Comparison of ENCODE assay signal across 9 cellular contexts in genomic region chr2:230924470-230925341, GRCh38. TPM values are rescaled to one million over a fixed set of nuclear protein-coding genes. Genes with fewer than 3 reads are reported as not detected.
DNase-seq lines count a peak whose midpoint lies in the region; ATAC-seq and TF ChIP-seq lines count a peak whose summit lies in the region.
"Had no signal": no experiment of that assay in that cellular context is flagged by ENCODE, and none has a peak within 500 bp of the region (broad histone marks: within the 10 kb centered on the region; RNA-seq: fewer than 3 reads in every experiment).

Gene GPR55, minus strand, starts transcription at chr2:230925242. Its CDS starts 14,280 bp downstream, at chr2:230910962.

- H3K14ac ChIP-seq in neuronal stem cell (ENCODE audit: low read length) = no peak within 1 kb of the TSS

- intact Hi-C loops in Panc1 (cut with micrococcal nuclease; ENCODE audit: unreplicated experiment) = no loop called here

- H2BK15ac ChIP-seq in neuronal stem cell (ENCODE audit: low read length) = peak within 1 kb of the TSS; percentile 5

- peak within 1 kb of the TSS; percentile 88 for H3K4me3 Mint-ChIP-seq in activated naive CD8-positive, alpha-beta T cell treated with anti-CD3 and anti-CD28 coated beads for 36 hours

- H2AFZ ChIP-seq in neuronal stem cell (ENCODE audit: low read length) = peak within 1 kb of the TSS; percentile 68
- H2AFZ ChIP-seq: parathyroid adenoma had no signal

- ATAC-seq in HG02798 (IDR thresholded peaks at IDR 0.05; ENCODE audit: poor library complexity, unreplicated experiment) (peak; percentile 36), Panc1 (0 out of 2 replicates have a peak, but pooled peaks have one; percentile 25), gastroesophageal sphincter (no peak)

- H3K4me1 ChIP-seq in Panc1 (ENCODE audit: control insufficient read depth, insufficient read depth, low read length) = no peaks in the 10 kb centered on the region
- H3K4me1 ChIP-seq in neuronal stem cell (ENCODE audit: control insufficient read depth in 2 of 2, insufficient read depth in 1 of 2, low read depth in 1 of 2, low read length in 2 of 2) = peaks cover 0 to 7% of the 10 kb centered on the region in 2 donors
- H3K4me1 ChIP-seq in gastroesophageal sphincter = no peaks in the 10 kb centered on the region
- H3K4me1 ChIP-seq: parathyroid adenoma had no signal

- TF ChIP-seq CTCF in Panc1 (IDR thresholded peaks at IDR 0.05) (no peak; the same call in 1 of the 2 replicates), gastroesophageal sphincter (IDR thresholded peaks at IDR 0.05) (no peak)

- no CpG with 5 or more reads among the region's 26 CpGs for WGBS in neuronal stem cell (ENCODE audit: extremely low coverage in 2 of 2, insufficient read length in 2 of 2, insufficient replicate concordance in 1 of 2), 2 donors
- WGBS in gastroesophageal sphincter (ENCODE audit: low coverage in 1 of 2), 2 donors = 55% methylated on average over 4 of the region's 26 CpGs; no CpG with 5 or more reads in 1 of the 2 donors

- no peak within 1 kb of the TSS for H3K9ac ChIP-seq in neuronal stem cell (ENCODE audit: low read depth, low read length, poor library complexity)
- H3K9ac ChIP-seq: parathyroid adenoma had no signal

- no peak within 1 kb of the TSS for H3K4me2 ChIP-seq in neuronal stem cell (ENCODE audit: insufficient read depth, low read length, poor library complexity, severe bottlenecking)

- no peak for TF ChIP-seq POLR2A in gastroesophageal sphincter (IDR thresholded peaks at IDR 0.05)

- no peak within 1 kb of the TSS for H4K8ac ChIP-seq in neuronal stem cell (ENCODE audit: low read depth, low read length)

- no peaks in the 10 kb centered on the region for H3K36me3 ChIP-seq in Panc1 (ENCODE audit: control insufficient read depth, insufficient read depth, low read length)
- H3K36me3 ChIP-seq in neuronal stem cell (replicated peaks in 1 of 2; ENCODE audit: control insufficient read depth in 2 of 2, insufficient read depth in 2 of 2, low read length in 2 of 2) = no peaks in the 10 kb centered on the region
- H3K36me3 ChIP-seq in gastroesophageal sphincter = no peaks in the 10 kb centered on the region

- H3K36me3 Mint-ChIP-seq in activated naive CD8-positive, alpha-beta T cell treated with anti-CD3 and anti-CD28 coated beads for 36 hours = peaks cover 23% of the 10 kb centered on the region

- no TSS peak for BruUV-seq in Panc1 (replicated peaks; lab: Mats Ljungman, UMichigan)

- no peak for TF ChIP-seq EP300 in gastroesophageal sphincter (IDR thresholded peaks at IDR 0.05)

- POLR2A ChIA-PET in Panc1 (lab: Charles Lee) = no interaction called here

- no peak within 1 kb of the TSS for H2BK120ac ChIP-seq in neuronal stem cell (ENCODE audit: low read depth, low read length)

- H3K27ac ChIP-seq in Panc1 (ENCODE audit: low read length) (no peak within 1 kb of the TSS), neuronal stem cell (replicated peaks; ENCODE audit: low read length) (no peak within 1 kb of the TSS), gastroesophageal sphincter (no peak within 1 kb of the TSS)
- H3K27ac ChIP-seq: parathyroid adenoma had no signal

- no peaks in the 10 kb centered on the region for H3K9me3 Mint-ChIP-seq in activated naive CD8-positive, alpha-beta T cell treated with anti-CD3 and anti-CD28 coated beads for 36 hours

- H3K4me3 ChIP-seq in Panc1 (ENCODE audit: low read depth in 2 of 2, low read length in 2 of 2) (no peak within 1 kb of the TSS), neuronal stem cell (ENCODE audit: low read length in 2 of 2) (no peak within 1 kb of the TSS), gastroesophageal sphincter (no peak within 1 kb of the TSS)

- H3K18ac ChIP-seq in neuronal stem cell (ENCODE audit: low read length) = peak within 1 kb of the TSS; percentile 49

- no peak within 1 kb of the TSS for H3K4ac ChIP-seq in neuronal stem cell (ENCODE audit: low read length)

- peak within 1 kb of the TSS; percentile 99 for H3K27ac Mint-ChIP-seq in activated naive CD8-positive, alpha-beta T cell treated with anti-CD3 and anti-CD28 coated beads for 36 hours

- H3K27me3 ChIP-seq in Panc1 (ENCODE audit: control insufficient read depth, insufficient read depth, low read length) = peaks cover 2% of the 10 kb centered on the region
- no peaks in the 10 kb centered on the region for H3K27me3 ChIP-seq in neuronal stem cell (ENCODE audit: control insufficient read depth in 3 of 3, insufficient read depth in 3 of 3, low read depth in 1 of 3, low read length in 3 of 3)
- peaks cover 6% of the 10 kb centered on the region for H3K27me3 ChIP-seq in gastroesophageal sphincter

- peaks cover 74% of the 10 kb centered on the region for H3K4me1 Mint-ChIP-seq in activated naive CD8-positive, alpha-beta T cell treated with anti-CD3 and anti-CD28 coated beads for 36 hours

- H2BK5ac ChIP-seq in neuronal stem cell (ENCODE audit: low read length) = no peak within 1 kb of the TSS

- H3K9me3 ChIP-seq in Panc1 (ENCODE audit: control insufficient read depth, insufficient read depth, low read depth, low read length) (no peaks in the 10 kb centered on the region), neuronal stem cell (replicated peaks in 1 of 2; ENCODE audit: control insufficient read depth in 2 of 2, insufficient read depth in 1 of 2, low read depth in 1 of 2, low read length in 2 of 2) (no peaks in the 10 kb centered on the region), gastroesophageal sphincter (no peaks in the 10 kb centered on the region)

- peak within 1 kb of the TSS; percentile 33 for H2AK5ac ChIP-seq in neuronal stem cell (ENCODE audit: low read depth, low read length)

- H3K27me3 Mint-ChIP-seq in activated naive CD8-positive, alpha-beta T cell treated with anti-CD3 and anti-CD28 coated beads for 36 hours = no peaks in the 10 kb centered on the region

- no peaks in the 10 kb centered on the region for H3K79me1 ChIP-seq in neuronal stem cell (ENCODE audit: low read depth, low read length)

- CTCF ChIA-PET in Panc1 (lab: Charles Lee) = interaction anchor here (0.6 kb wide), 1 partner anchor 57 kb away, joined by 5 read pairs; no protein-coding TSS in a partner anchor

- no peak within 1 kb of the TSS for H3K23ac ChIP-seq in neuronal stem cell (ENCODE audit: low read depth, low read length, poor library complexity)

- no peak within 1 kb of the TSS for H2BK12ac ChIP-seq in neuronal stem cell (ENCODE audit: low read length)

- DNase-seq in NCI-H510A treated with DMSO at 0.1 percent for 48 hours (lab: John Stamatoyannopoulos, UW) (peak; percentile 31), NCI-H510A (lab: John Stamatoyannopoulos, UW) (no peak), Panc1 (ENCODE audit: low read depth, low spot score) (no peak), neuronal stem cell (ENCODE audit: low spot score) (no peak), ecto neural progenitor cell (ENCODE audit: low spot score) (no peak)
- DNase-seq in activated naive CD8-positive, alpha-beta T cell treated with anti-CD3 and anti-CD28 coated beads for 36 hours = peak; percentile 75

- no peak within 1 kb of the TSS for H4K91ac ChIP-seq in neuronal stem cell (ENCODE audit: low read depth, low read length, poor library complexity)

- in situ Hi-C loops in Panc1 (cut with HindIII; ENCODE audit: low pct_unique_long_range_greater_than_20kb, low sequenced_read_pairs) = no loop called here

RNA-seq across cellular contexts. Expression of gene GPR55, which starts in this region (rescaled TPM):
- total RNA-seq in Panc1 (2021; ENCODE audit: unreplicated experiment) (0.08 TPM), gastroesophageal sphincter (under 1 TPM in 2 of 4 donors, not detected in 2; 0.08 to 0.12 TPM)
- polyA plus RNA-seq in Panc1 (2012; ENCODE audit: insufficient read length) = not detected
- 10 to 100 TPM; 18.8 to 20.4 TPM for total RNA-seq in activated naive CD8-positive, alpha-beta T cell treated with anti-CD3 and anti-CD28 coated beads for 36 hours
- polyA plus RNA-seq in neuronal stem cell (2013, experiment 1 of 2) = not detected
- polyA plus RNA-seq in neuronal stem cell (2013, experiment 2 of 2) = not detected

Comparison
In these comparisons a context has a peak if more than half of its experiments do, and no peak if none do; other contexts are left out.
1. RNA of gene GPR55 (total RNA-seq): 18.8 to 20.4 TPM in activated naive CD8-positive, alpha-beta T cell treated with anti-CD3 and anti-CD28 coated beads for 36 hours; 0.08 to 0.12 TPM in gastroesophageal sphincter and 0.08 TPM in Panc1 (single experiment); every median in the first group is over 10 times any median in the second.
2. DNase-seq: peak in NCI-H510A treated with DMSO at 0.1 percent for 48 hours (single experiment) and activated naive CD8-positive, alpha-beta T cell treated with anti-CD3 and anti-CD28 coated beads for 36 hours (single experiment); none in NCI-H510A (single experiment), Panc1 (single experiment), neuronal stem cell (single experiment) and ecto neural progenitor cell (single experiment).
3. Peak in ATAC-seq in Panc1; RNA of the gene not detected or under 1 TPM.